ENCODE assay signal across 1 cellular context in the genomic region with DNA sequence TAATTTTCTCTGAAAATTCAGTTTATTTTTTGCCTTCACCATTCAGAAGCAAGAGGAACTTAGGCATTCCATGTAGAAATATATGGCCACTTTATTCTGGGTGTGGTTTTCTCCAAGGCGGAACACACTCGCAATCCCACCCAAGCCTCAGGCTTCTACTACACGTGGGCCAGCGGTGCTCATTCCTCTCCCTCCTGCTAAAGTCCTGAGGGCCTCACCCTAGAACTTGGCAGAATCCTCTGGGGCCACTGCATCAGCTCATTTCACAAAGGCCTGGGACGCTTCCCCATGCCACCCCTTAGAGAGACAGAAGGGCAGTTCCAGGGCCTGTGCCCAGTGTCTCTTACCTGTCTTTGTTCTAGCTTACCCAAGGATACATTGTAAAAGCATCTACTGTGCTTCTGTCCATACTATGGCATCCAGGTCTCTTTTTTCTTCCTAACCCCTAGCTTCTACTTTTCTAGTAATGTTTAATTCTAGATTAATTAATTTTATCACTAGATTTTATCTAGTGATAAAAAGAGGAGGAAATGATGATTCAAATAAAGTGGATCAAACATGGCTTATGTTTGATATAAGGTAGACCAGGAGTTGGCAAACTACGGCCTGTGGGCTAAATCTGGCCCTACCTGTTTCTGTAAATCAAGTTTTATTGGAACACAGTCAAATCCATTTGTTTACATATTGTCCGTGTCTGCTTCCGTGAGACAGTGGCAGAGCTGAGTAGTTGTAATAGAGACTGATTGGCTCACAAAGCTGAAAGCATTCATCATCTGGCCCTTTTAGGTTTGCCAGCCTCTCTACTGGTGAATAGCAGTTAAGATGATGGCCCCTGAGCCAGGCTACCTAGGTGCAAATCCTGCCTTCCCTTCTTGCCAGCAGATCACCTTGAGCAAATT.
TF ChIP-seq lines count a peak whose summit lies in the region.

No MANE protein-coding gene starts in this region.

TF ChIP-seq in H1, 55 proteins besides CTCF, POLR2A, EP300 and RAD21 (continued from another document):
- TF ChIP-seq, protein P1, sequence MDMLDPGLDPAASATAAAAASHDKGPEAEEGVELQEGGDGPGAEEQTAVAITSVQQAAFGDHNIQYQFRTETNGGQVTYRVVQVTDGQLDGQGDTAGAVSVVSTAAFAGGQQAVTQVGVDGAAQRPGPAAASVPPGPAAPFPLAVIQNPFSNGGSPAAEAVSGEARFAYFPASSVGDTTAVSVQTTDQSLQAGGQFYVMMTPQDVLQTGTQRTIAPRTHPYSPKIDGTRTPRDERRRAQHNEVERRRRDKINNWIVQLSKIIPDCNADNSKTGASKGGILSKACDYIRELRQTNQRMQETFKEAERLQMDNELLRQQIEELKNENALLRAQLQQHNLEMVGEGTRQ (IDR thresholded peaks at IDR 0.05; ENCODE audit: low read length) = no peak
- TF ChIP-seq BRCA1 (IDR thresholded peaks at IDR 0.05; ENCODE audit: low read depth, low read length) (no peak), SP4 (IDR thresholded peaks at IDR 0.05; ENCODE audit: low read length) (no peak), RXRA (IDR thresholded peaks at IDR 0.05; ENCODE audit: insufficient read depth, low read depth, low read length) (no peak), CBX5 (IDR thresholded peaks at IDR 0.05; ENCODE audit: low read depth, low read length) (no peak), CBX8 (IDR thresholded peaks at IDR 0.05; ENCODE audit: borderline replicate concordance, low read depth, low read length) (no peak), HDAC2 (IDR thresholded peaks at IDR 0.05; ENCODE audit: borderline replicate concordance in 1 of 2, low read depth in 2 of 2, low read length in 2 of 2) (no peak), KDM5A (IDR thresholded peaks at IDR 0.05; ENCODE audit: low read length) (no peak), RBBP5 (IDR thresholded peaks at IDR 0.05; ENCODE audit: borderline replicate concordance, low read depth, low read length) (no peak)
TF ChIP-seq in H1: peak in this region for 0.
